ENCODE assay signal across 1 cellular context in the genomic region with DNA sequence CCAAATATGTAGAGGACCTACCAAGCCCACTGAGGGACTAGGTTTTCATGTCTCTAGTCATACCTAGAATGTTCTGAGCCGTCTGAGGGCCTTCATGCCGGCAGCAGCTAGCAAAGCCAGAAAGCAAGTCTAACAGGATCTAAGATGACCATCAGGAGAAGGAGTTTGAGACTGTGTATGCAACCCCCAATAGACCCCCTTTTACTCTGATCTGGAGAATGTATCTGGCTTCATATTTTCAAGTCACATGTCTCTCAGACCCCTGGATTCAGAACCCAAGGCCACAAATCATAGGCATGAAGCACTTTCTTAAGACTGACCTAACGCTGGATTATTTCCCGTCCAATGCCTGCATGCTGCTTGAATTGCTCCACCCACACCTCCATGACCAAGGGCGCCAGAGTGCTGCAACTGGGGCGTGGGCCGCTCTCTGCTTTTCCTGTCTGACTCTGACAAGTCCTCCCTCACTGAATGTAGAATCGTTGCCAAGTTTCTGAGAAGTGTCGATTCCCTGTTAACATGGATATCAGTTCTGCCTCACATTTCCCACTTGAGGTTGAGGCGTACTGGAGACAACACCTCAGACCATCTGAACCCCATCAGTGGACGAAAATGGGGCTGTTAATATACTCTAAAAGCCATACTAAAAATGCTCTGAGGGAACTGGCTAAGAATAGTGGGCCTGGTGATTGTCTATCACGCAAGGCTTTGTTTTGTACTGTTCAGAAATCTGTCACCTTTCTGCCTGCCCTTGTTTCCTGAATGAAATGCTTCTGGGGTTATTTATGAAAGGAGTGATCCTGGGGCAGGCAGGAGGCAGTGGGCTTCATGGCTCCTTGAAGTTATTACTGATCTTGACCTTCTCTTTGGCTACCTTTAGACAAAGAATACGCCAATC.
A peak's percentile ranks its signal among the peaks of the same experiment; 100 is the strongest.
TF ChIP-seq lines count a peak whose summit lies in the region.

No MANE protein-coding gene starts in this region.

TF ChIP-seq in K562, 482 proteins besides CTCF, POLR2A, EP300 and RAD21 (continued from another document and continues in another):
- TF ChIP-seq, protein P1, sequence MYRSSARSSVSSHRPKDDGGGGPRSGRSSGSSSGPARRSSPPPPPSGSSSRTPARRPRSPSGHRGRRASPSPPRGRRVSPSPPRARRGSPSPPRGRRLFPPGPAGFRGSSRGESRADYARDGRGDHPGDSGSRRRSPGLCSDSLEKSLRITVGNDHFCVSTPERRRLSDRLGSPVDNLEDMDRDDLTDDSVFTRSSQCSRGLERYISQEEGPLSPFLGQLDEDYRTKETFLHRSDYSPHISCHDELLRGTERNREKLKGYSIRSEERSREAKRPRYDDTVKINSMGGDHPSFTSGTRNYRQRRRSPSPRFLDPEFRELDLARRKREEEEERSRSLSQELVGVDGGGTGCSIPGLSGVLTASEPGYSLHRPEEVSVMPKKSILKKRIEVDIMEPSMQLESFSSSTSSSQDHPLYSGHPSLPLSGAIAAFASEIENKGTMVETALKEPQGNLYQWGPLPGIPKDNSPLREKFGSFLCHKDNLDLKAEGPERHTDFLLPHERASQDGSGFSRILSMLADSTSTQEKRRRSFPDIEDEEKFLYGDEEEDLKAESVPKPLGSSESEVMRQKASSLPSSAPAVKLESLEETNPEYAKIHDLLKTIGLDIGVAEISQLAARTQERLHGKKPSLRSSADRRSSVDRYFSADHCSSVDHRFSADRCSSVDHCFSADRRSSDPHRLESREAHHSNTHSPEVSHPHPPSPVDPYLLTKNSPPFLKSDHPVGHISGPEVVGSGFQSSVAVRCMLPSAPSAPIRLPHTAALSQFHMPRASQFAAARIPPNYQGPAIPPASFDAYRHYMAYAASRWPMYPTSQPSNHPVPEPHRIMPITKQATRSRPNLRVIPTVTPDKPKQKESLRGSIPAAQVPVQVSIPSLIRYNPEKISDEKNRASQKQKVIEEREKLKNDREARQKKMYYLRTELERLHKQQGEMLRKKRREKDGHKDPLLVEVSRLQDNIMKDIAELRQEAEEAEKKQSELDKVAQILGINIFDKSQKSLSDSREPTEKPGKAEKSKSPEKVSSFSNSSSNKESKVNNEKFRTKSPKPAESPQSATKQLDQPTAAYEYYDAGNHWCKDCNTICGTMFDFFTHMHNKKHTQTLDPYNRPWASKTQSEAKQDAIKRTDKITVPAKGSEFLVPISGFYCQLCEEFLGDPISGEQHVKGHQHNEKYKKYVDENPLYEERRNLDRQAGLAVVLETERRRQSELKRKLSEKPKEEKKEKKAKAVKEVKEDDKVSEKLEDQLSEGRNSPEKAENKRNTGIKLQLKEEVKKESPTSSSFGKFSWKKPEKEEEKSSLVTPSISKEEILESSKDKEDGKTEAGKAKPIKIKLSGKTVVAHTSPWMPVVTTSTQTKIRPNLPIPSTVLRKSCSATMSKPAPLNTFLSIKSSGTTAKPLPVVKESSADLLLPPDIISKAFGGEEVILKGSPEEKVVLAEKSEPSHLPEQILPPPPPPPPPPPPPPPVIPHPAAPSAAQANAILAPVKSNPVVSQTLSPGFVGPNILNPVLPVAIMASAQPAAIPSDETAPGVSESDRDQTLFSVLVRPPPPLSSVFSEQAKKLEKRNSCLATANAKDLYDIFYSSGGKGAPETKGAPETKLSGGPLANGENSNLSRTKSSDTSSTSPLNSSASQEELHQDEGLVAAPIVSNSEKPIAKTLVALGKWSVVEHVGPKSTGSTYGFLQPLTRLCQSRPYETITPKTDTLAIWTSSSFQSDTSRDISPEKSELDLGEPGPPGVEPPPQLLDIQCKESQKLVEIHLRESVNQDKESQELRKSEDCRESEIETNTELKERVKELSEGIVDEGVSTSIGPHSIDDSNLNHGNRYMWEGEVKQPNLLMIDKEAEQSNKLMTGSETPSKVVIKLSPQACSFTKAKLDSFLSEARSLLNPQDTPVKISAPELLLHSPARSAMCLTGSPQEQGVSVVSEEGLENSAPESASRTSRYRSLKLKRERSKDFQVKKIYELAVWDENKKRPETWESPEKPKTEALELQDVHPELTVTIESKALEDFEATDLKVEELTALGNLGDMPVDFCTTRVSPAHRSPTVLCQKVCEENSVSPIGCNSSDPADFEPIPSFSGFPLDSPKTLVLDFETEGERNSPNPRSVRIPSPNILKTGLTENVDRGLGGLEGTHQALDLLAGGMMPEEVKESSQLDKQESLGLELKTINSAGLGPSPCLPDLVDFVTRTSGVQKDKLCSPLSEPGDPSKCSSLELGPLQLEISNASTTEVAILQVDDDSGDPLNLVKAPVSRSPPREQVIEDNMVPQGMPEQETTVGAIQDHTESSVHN (IDR thresholded peaks at IDR 0.05; ENCODE audit: borderline replicate concordance in 1 of 2, low read depth in 1 of 2): no peak
- TF ChIP-seq PYGO2 (tag; IDR thresholded peaks at IDR 0.05): no peak
- no peak for TF ChIP-seq HMG20A (CRISPR knock-in tag; conservative IDR thresholded peaks at IDR 0.05)
- TF ChIP-seq TAL1 (IDR thresholded peaks at IDR 0.05): no peak; the same call in 1 of the 2 replicates
- no peak for TF ChIP-seq SAP30 (IDR thresholded peaks at IDR 0.05; ENCODE audit: borderline replicate concordance, insufficient read depth, low read depth, low read length, poor library complexity, severe bottlenecking)
- no peak for TF ChIP-seq ZNF24 (IDR thresholded peaks at IDR 0.05)
- no peak for TF ChIP-seq ARHGAP35 (IDR thresholded peaks at IDR 0.05; ENCODE audit: partially characterized antibody)
- no peak for TF ChIP-seq HOXB6 (CRISPR knock-in tag; IDR thresholded peaks at IDR 0.05; ENCODE audit: borderline replicate concordance)
- no peak for TF ChIP-seq MXI1 (IDR thresholded peaks at IDR 0.05; ENCODE audit: low read depth, low read length)
- TF ChIP-seq LCOR (CRISPR knock-in tag; IDR thresholded peaks at IDR 0.05): no peak
- TF ChIP-seq PRPF4 (IDR thresholded peaks at IDR 0.05; ENCODE audit: insufficient read depth, low read depth, low read length, poor library complexity, severe bottlenecking): no peak
- TF ChIP-seq ZFP1 (CRISPR knock-in tag; IDR thresholded peaks at IDR 0.05): no peak
- TF ChIP-seq, protein P2, sequence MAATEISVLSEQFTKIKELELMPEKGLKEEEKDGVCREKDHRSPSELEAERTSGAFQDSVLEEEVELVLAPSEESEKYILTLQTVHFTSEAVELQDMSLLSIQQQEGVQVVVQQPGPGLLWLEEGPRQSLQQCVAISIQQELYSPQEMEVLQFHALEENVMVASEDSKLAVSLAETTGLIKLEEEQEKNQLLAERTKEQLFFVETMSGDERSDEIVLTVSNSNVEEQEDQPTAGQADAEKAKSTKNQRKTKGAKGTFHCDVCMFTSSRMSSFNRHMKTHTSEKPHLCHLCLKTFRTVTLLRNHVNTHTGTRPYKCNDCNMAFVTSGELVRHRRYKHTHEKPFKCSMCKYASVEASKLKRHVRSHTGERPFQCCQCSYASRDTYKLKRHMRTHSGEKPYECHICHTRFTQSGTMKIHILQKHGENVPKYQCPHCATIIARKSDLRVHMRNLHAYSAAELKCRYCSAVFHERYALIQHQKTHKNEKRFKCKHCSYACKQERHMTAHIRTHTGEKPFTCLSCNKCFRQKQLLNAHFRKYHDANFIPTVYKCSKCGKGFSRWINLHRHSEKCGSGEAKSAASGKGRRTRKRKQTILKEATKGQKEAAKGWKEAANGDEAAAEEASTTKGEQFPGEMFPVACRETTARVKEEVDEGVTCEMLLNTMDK (IDR thresholded peaks at IDR 0.05; ENCODE audit: borderline replicate concordance, insufficient read depth, low read depth, low read length, poor library complexity, severe bottlenecking): no peak
- TF ChIP-seq, protein P3, sequence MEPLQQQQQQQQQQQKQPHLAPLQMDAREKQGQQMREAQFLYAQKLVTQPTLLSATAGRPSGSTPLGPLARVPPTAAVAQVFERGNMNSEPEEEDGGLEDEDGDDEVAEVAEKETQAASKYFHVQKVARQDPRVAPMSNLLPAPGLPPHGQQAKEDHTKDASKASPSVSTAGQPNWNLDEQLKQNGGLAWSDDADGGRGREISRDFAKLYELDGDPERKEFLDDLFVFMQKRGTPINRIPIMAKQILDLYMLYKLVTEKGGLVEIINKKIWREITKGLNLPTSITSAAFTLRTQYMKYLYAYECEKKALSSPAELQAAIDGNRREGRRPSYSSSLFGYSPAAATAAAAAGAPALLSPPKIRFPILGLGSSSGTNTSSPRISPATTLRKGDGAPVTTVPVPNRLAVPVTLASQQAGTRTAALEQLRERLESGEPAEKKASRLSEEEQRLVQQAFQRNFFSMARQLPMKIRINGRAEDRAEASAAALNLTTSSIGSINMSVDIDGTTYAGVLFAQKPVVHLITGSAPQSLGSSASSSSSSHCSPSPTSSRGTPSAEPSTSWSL (CRISPR knock-in tag; IDR thresholded peaks at IDR 0.05; ENCODE audit: borderline replicate concordance): no peak
- no peak for TF ChIP-seq RBM15 (IDR thresholded peaks at IDR 0.05; ENCODE audit: insufficient read depth, low read length)
- TF ChIP-seq, protein P4, sequence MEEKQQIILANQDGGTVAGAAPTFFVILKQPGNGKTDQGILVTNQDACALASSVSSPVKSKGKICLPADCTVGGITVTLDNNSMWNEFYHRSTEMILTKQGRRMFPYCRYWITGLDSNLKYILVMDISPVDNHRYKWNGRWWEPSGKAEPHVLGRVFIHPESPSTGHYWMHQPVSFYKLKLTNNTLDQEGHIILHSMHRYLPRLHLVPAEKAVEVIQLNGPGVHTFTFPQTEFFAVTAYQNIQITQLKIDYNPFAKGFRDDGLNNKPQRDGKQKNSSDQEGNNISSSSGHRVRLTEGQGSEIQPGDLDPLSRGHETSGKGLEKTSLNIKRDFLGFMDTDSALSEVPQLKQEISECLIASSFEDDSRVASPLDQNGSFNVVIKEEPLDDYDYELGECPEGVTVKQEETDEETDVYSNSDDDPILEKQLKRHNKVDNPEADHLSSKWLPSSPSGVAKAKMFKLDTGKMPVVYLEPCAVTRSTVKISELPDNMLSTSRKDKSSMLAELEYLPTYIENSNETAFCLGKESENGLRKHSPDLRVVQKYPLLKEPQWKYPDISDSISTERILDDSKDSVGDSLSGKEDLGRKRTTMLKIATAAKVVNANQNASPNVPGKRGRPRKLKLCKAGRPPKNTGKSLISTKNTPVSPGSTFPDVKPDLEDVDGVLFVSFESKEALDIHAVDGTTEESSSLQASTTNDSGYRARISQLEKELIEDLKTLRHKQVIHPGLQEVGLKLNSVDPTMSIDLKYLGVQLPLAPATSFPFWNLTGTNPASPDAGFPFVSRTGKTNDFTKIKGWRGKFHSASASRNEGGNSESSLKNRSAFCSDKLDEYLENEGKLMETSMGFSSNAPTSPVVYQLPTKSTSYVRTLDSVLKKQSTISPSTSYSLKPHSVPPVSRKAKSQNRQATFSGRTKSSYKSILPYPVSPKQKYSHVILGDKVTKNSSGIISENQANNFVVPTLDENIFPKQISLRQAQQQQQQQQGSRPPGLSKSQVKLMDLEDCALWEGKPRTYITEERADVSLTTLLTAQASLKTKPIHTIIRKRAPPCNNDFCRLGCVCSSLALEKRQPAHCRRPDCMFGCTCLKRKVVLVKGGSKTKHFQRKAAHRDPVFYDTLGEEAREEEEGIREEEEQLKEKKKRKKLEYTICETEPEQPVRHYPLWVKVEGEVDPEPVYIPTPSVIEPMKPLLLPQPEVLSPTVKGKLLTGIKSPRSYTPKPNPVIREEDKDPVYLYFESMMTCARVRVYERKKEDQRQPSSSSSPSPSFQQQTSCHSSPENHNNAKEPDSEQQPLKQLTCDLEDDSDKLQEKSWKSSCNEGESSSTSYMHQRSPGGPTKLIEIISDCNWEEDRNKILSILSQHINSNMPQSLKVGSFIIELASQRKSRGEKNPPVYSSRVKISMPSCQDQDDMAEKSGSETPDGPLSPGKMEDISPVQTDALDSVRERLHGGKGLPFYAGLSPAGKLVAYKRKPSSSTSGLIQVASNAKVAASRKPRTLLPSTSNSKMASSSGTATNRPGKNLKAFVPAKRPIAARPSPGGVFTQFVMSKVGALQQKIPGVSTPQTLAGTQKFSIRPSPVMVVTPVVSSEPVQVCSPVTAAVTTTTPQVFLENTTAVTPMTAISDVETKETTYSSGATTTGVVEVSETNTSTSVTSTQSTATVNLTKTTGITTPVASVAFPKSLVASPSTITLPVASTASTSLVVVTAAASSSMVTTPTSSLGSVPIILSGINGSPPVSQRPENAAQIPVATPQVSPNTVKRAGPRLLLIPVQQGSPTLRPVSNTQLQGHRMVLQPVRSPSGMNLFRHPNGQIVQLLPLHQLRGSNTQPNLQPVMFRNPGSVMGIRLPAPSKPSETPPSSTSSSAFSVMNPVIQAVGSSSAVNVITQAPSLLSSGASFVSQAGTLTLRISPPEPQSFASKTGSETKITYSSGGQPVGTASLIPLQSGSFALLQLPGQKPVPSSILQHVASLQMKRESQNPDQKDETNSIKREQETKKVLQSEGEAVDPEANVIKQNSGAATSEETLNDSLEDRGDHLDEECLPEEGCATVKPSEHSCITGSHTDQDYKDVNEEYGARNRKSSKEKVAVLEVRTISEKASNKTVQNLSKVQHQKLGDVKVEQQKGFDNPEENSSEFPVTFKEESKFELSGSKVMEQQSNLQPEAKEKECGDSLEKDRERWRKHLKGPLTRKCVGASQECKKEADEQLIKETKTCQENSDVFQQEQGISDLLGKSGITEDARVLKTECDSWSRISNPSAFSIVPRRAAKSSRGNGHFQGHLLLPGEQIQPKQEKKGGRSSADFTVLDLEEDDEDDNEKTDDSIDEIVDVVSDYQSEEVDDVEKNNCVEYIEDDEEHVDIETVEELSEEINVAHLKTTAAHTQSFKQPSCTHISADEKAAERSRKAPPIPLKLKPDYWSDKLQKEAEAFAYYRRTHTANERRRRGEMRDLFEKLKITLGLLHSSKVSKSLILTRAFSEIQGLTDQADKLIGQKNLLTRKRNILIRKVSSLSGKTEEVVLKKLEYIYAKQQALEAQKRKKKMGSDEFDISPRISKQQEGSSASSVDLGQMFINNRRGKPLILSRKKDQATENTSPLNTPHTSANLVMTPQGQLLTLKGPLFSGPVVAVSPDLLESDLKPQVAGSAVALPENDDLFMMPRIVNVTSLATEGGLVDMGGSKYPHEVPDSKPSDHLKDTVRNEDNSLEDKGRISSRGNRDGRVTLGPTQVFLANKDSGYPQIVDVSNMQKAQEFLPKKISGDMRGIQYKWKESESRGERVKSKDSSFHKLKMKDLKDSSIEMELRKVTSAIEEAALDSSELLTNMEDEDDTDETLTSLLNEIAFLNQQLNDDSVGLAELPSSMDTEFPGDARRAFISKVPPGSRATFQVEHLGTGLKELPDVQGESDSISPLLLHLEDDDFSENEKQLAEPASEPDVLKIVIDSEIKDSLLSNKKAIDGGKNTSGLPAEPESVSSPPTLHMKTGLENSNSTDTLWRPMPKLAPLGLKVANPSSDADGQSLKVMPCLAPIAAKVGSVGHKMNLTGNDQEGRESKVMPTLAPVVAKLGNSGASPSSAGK (IDR thresholded peaks at IDR 0.05): peak; percentile 18; the same call in 1 of the 2 replicates
- TF ChIP-seq, protein P5, sequence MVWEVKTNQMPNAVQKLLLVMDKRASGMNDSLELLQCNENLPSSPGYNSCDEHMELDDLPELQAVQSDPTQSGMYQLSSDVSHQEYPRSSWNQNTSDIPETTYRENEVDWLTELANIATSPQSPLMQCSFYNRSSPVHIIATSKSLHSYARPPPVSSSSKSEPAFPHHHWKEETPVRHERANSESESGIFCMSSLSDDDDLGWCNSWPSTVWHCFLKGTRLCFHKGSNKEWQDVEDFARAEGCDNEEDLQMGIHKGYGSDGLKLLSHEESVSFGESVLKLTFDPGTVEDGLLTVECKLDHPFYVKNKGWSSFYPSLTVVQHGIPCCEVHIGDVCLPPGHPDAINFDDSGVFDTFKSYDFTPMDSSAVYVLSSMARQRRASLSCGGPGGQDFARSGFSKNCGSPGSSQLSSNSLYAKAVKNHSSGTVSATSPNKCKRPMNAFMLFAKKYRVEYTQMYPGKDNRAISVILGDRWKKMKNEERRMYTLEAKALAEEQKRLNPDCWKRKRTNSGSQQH (CRISPR knock-in tag; IDR thresholded peaks at IDR 0.05): no peak
- TF ChIP-seq GTF2F1 (IDR thresholded peaks at IDR 0.05; ENCODE audit: low read depth, low read length): no peak
- peak; percentile 57 for TF ChIP-seq CBFA2T2 (conservative IDR thresholded peaks at IDR 0.05)
- TF ChIP-seq TRIM24 (IDR thresholded peaks at IDR 0.05): 0 out of 4 replicates have a peak, but pooled peaks of 1 of the 2 experiments have one; percentile 18
- TF ChIP-seq PTRF (tag; IDR thresholded peaks at IDR 0.05): no peak
- TF ChIP-seq NR1H2 (CRISPR knock-in tag; IDR thresholded peaks at IDR 0.05): no peak
- no peak for TF ChIP-seq CCAR2 (IDR thresholded peaks at IDR 0.05; ENCODE audit: low read depth, low read length)
- TF ChIP-seq DACH1 (IDR thresholded peaks at IDR 0.05; ENCODE audit: partially characterized antibody): no peak
- no peak for TF ChIP-seq MAFG (tag; conservative IDR thresholded peaks at IDR 0.05)
